Comparison of ENCODE assay signal across 15 cellular contexts in genomic region chr20:41426976-41427375, GRCh38.
"Had no signal": no experiment of that assay in that cellular context is flagged by ENCODE, and none has a peak within 500 bp of the region (broad histone marks: within the 10 kb centered on the region; RNA-seq: fewer than 3 reads in every experiment).

No MANE protein-coding gene starts in this region.

- DNase-seq: activated CD8-positive, alpha-beta T cell treated with anti-CD3 and anti-CD28 coated beads for 36 hours; activated naive CD4-positive, alpha-beta T cell treated with anti-CD3 and anti-CD28 coated beads, Interleukin-2, amount 50 U/mL, for 16 hours; activated T-cell treated with anti-CD3 and anti-CD28 coated beads, Interleukin-2, amount 50 U/mL, for 1 hour; dermis blood vessel endothelial cell; effector memory CD4-positive, alpha-beta T cell; foreskin keratinocyte; hypothalamus; mammary epithelial cell; stimulated activated naive CD4-positive, alpha-beta T cell; thyroid gland; WERI-Rb-1 had no signal

- H3K27ac ChIP-seq: foreskin keratinocyte, neutrophil, parathyroid adenoma, SJSA1, thyroid gland, WERI-Rb-1 had no signal

- H3K4me1 ChIP-seq: parathyroid adenoma, thyroid gland had no signal

- H3K9me3 ChIP-seq: neutrophil, SJSA1, thyroid gland had no signal

- H3K4me3 ChIP-seq: SJSA1, thyroid gland had no signal

- ATAC-seq: activated CD8-positive, alpha-beta T cell treated with anti-CD3 and anti-CD28 coated beads for 36 hours; foreskin keratinocyte; left lobe of liver had no signal

- H3K27me3 ChIP-seq: foreskin keratinocyte, neutrophil, SJSA1, thyroid gland had no signal

- H3K4me3 Mint-ChIP-seq: activated CD8-positive, alpha-beta T cell treated with anti-CD3 and anti-CD28 coated beads for 36 hours had no signal

- H3K9me3 Mint-ChIP-seq: activated CD8-positive, alpha-beta T cell treated with anti-CD3 and anti-CD28 coated beads for 36 hours had no signal

- H3K27me3 Mint-ChIP-seq: activated CD8-positive, alpha-beta T cell treated with anti-CD3 and anti-CD28 coated beads for 36 hours had no signal
